ENCODE assay signal across 8 cellular contexts in the genomic region with DNA sequence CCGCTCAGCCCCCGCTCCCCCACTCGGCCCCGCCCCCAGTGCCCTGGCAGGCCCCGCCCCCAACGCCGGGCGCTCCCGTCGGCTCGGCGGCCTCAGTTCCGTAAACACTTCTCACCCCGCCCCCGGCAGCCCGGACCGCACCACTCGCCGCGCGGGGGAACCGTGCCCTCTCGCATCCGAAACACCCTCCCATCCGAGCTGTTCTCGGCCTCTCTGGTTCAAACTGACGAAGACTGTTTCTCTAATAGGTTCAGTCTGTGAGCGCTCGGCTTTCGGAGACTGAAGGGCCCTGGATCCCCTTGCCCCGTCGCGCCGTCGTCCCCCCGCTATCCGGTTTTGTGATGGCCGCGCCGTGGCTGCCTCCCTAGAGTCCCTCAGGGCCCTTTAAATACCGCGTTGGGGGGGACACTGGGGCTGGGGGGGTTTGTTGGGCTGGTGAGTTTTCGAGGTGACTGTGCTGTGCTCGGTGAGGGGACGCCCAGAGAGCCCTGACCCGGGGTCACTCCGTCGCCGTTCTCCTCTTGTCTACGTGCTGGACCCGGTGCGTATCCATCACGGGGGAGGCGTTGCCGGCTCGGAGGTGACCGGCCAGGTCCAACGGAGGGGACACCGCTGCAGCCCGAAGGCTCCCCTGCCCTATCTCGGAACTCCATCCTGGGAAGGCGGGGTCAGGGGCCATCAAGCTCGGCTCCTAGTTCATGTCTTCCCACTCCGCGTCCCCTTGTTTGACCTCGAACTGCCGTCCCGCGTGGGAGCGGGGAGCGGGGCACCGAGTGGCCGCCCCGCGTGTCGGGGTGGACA. TPM values are rescaled to one million over a fixed set of nuclear protein-coding genes. Genes with fewer than 3 reads are reported as not detected.
A peak's percentile ranks its signal among the peaks of the same experiment; 100 is the strongest.
DNase-seq lines count a peak whose midpoint lies in the region; ATAC-seq, FAIRE-seq and TF ChIP-seq lines count a peak whose summit lies in the region.

A gene (plus strand): TSS at position 333 of the 801 bp plus-strand sequence. CDS start 8,343 bp downstream, outside the sequence.

- no peaks in the 10 kb centered on the region for H3K27me3 Mint-ChIP-seq in T-helper 2 cell treated with Interferon-gamma antibody and Interleukin-4, amounts not matched to agents 5 μg/mL and 100 μg/mL, for 36 hours (ENCODE audit: low read depth)

- DNase-seq in GM12891 (ENCODE audit: insufficient read length, low spot score): peak; percentile 87
- DNase-seq in NCI-H1417 treated with DMSO at 0.1 percent for 48 hours (lab: John Stamatoyannopoulos, UW): peak; percentile 74
- peak; percentile 84 for DNase-seq in T-helper 2 cell treated with Interferon-gamma antibody and Interleukin-4, amounts not matched to agents 5 μg/mL and 100 μg/mL, for 36 hours (ENCODE audit: low spot score)
- peak in 57 of 58 donors; percentile 43 to 97 (median 87) for DNase-seq in anterior cingulate cortex (lab: John Stamatoyannopoulos, UW)
- DNase-seq in right atrium auricular region (ENCODE audit: low spot score): peak; percentile 86
- peak; percentile 40 for DNase-seq in pulmonary artery endothelial cell (ENCODE audit: low read depth, low spot score)
- DNase-seq in ureter (ENCODE audit: low spot score): peak; percentile 90

- no peaks in the 10 kb centered on the region for H3K27me3 ChIP-seq in right atrium auricular region

- peak; percentile 63 for ATAC-seq in HG02763 (IDR thresholded peaks at IDR 0.05; ENCODE audit: unreplicated experiment)

- no peaks in the 10 kb centered on the region for H3K36me3 ChIP-seq in right atrium auricular region

- H3K9me3 ChIP-seq in right atrium auricular region: no peaks in the 10 kb centered on the region

- no peaks in the 10 kb centered on the region for H3K9me3 Mint-ChIP-seq in T-helper 2 cell treated with Interferon-gamma antibody and Interleukin-4, amounts not matched to agents 5 μg/mL and 100 μg/mL, for 36 hours

- H3K27ac Mint-ChIP-seq in T-helper 2 cell treated with Interferon-gamma antibody and Interleukin-4, amounts not matched to agents 5 μg/mL and 100 μg/mL, for 36 hours: peak within 1 kb of the TSS; percentile 100

- H3K4me3 ChIP-seq in right atrium auricular region: peak within 1 kb of the TSS; percentile 75 to 92

- FAIRE-seq in GM12891 (lab: Jason Lieb, UNC): peak; percentile 80

- TF ChIP-seq CTCF in right atrium auricular region (IDR thresholded peaks at IDR 0.05): no peak

- TF ChIP-seq POLR2A in GM12891 (IDR thresholded peaks at IDR 0.05; ENCODE audit: low read depth, low read length): no peak

- H3K4me1 ChIP-seq in right atrium auricular region: peaks cover 0 to 70% of the 10 kb centered on the region in 2 donors

- H3K27ac ChIP-seq in right atrium auricular region: peak within 1 kb of the TSS; percentile 97 to 99

- peak within 1 kb of the TSS; percentile 96 for H3K4me3 Mint-ChIP-seq in T-helper 2 cell treated with Interferon-gamma antibody and Interleukin-4, amounts not matched to agents 5 μg/mL and 100 μg/mL, for 36 hours

- H3K36me3 Mint-ChIP-seq in T-helper 2 cell treated with Interferon-gamma antibody and Interleukin-4, amounts not matched to agents 5 μg/mL and 100 μg/mL, for 36 hours (ENCODE audit: low read depth): no peaks in the 10 kb centered on the region

- peaks cover 31% of the 10 kb centered on the region for H3K4me1 Mint-ChIP-seq in T-helper 2 cell treated with Interferon-gamma antibody and Interleukin-4, amounts not matched to agents 5 μg/mL and 100 μg/mL, for 36 hours (ENCODE audit: low read depth)

TF ChIP-seq in GM12891, 5 proteins besides CTCF, POLR2A, EP300 and RAD21:
- TF ChIP-seq POLR2AphosphoS5 (IDR thresholded peaks at IDR 0.05; ENCODE audit: low read depth, low read length) (no peak), TAF1 (IDR thresholded peaks at IDR 0.05; ENCODE audit: low read depth, low read length) (peak; percentile 24; the same call in 1 of the 2 replicates), SPI1 (IDR thresholded peaks at IDR 0.05; ENCODE audit: low read depth, low read length) (0 out of 2 replicates have a peak, but pooled peaks have one; percentile 30), POU2F2 (IDR thresholded peaks at IDR 0.05; ENCODE audit: low read depth, low read length) (no peak), PAX5 (IDR thresholded peaks at IDR 0.05; ENCODE audit: insufficient read depth, low read length, severe bottlenecking) (no peak)

RNA-seq across cellular contexts. Expression of the gene that starts here (rescaled TPM):
- 0.65 TPM for polyA plus RNA-seq in GM12891 (2012; ENCODE audit: low read depth, missing spikeins)
- total RNA-seq in right atrium auricular region: 10 to 100 TPM; 34.0 to 59.1 TPM
- 26.1 and 27.4 TPM in 2 replicates for total RNA-seq in pulmonary artery endothelial cell
- 19.6 TPM for total RNA-seq in ureter

Comparison
In these comparisons a context has a peak if more than half of its experiments do, and no peak if none do; other contexts are left out.
1. Peak in every context shown above with its lines: DNase-seq, ATAC-seq, H3K4me3 ChIP-seq and H3K27ac ChIP-seq.
2. DNase-seq: peak in every context shown above with its lines; median percentile 90 in ureter; 87 in GM12891; 87 in anterior cingulate cortex; 86 in right atrium auricular region; 84 in T-helper 2 cell treated with Interferon-gamma antibody and Interleukin-4, amounts not matched to agents 5 μg/mL and 100 μg/mL, for 36 hours; 74 in NCI-H1417 treated with DMSO at 0.1 percent for 48 hours; 40 in pulmonary artery endothelial cell.